ENCODE assay signal across 27 cellular contexts in the genomic region with DNA sequence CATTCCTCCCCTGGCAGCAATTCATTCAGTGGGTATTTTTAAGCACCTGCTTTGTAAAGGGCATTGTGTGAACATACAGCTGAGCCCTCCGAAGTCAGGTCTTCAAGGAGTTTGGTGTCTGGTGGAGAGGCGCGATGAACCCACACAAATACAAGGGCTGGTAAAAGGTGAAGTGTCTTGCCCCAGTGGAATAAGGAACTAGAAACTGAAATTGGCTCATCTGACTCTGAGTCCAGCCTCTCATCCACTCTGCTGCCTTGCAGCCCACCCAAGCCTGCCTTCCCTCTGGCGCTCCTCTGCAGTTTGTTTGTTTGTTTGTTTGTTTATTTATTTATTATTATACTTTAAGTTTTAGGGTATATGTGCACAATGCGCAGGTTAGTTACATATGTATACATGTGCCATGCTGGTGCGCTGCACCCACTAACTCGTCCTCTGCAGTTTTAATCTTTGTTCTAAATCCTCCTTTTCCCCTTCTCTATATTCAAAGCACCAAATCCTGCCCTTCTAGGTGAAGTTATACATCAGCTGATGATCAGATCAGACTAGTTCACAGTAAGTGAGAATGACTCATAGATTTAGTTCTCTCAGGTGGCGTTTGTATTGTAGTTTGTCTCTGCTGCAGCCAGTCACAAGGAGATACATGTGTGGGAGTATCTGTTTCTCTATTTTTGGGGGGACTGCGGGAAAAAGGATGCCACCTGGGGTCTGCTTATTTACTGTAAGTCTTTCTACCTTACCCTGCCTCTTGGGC.
DNase-seq lines count a peak whose midpoint lies in the region; ATAC-seq, FAIRE-seq and TF ChIP-seq lines count a peak whose summit lies in the region.
"Had no signal": no experiment of that assay in that cellular context is flagged by ENCODE, and none has a peak within 500 bp of the region (broad histone marks: within the 10 kb centered on the region; RNA-seq: fewer than 3 reads in every experiment).

No MANE protein-coding gene starts in this region.

- peaks cover 0 to 3% of the 10 kb centered on the region in 2 experiments; a peak in 2 of 4 replicates for H3K27me3 ChIP-seq in GM12878 (replicated peaks in 1 of 2; ENCODE audit: control insufficient read depth in 2 of 2, insufficient read depth in 2 of 2, low read length in 1 of 2)
- H3K27me3 ChIP-seq in colonic mucosa: no peaks in the 10 kb centered on the region
- H3K27me3 ChIP-seq in H7 (ENCODE audit: control insufficient read depth, insufficient read depth, low read length): no peaks in the 10 kb centered on the region
- H3K27me3 ChIP-seq: BLaER1 had no signal

- H3K4me3 Mint-ChIP-seq in type B pancreatic cell: no peak overlapping the region
- H3K4me3 Mint-ChIP-seq: CD4-positive, alpha-beta T cell; IgD-negative memory B cell; T-helper 1 cell treated with Interleukin-12 subunit alpha and Interleukin-12 subunit beta and Interleukin-4 antibody, amounts not matched to agents 30 μg/mL and 1 μg/mL, for 36 hours had no signal

- H3K9ac ChIP-seq in GM12878 (ENCODE audit: control insufficient read depth, insufficient read depth, low read length) (no peak overlapping the region), colonic mucosa (ENCODE audit: low read depth in 2 of 2, low read length in 2 of 2) (no peak overlapping the region)
- H3K9ac ChIP-seq: BLaER1, KMS-11 had no signal

- H3K27ac ChIP-seq in GM12878 (ENCODE audit: control insufficient read depth, insufficient read depth) (no peak overlapping the region), colonic mucosa (no peak overlapping the region)
- H3K27ac ChIP-seq: BLaER1, HL-60, KMS-11 had no signal

- H3K4me3 ChIP-seq in GM12878 (no peak overlapping the region), colonic mucosa (no peak overlapping the region), H7 (ENCODE audit: insufficient read depth, low read depth, low read length) (no peak overlapping the region)
- H3K4me3 ChIP-seq: BLaER1 had no signal

- H3K27me3 Mint-ChIP-seq in type B pancreatic cell: peaks cover 3% of the 10 kb centered on the region
- H3K27me3 Mint-ChIP-seq: IgD-negative memory B cell had no signal

- H3K27ac Mint-ChIP-seq in type B pancreatic cell: no peak overlapping the region
- H3K27ac Mint-ChIP-seq: CD4-positive, alpha-beta T cell; IgD-negative memory B cell; T-helper 1 cell treated with Interleukin-12 subunit alpha and Interleukin-12 subunit beta and Interleukin-4 antibody, amounts not matched to agents 30 μg/mL and 1 μg/mL, for 36 hours had no signal

- WGBS in GM12878 (ENCODE audit: insufficient coverage, insufficient replicate concordance, low lambda C conversion rate, missing lambda C conversion rate): 41% methylated on average over 9 of the region's 9 CpGs

- H3K4me1 ChIP-seq in GM12878 (ENCODE audit: control insufficient read depth, insufficient read depth, low read length) (no peaks in the 10 kb centered on the region), colonic mucosa (no peaks in the 10 kb centered on the region)
- H3K4me1 ChIP-seq: BLaER1 had no signal

- BruUV-seq in GM12878 (replicated peaks; lab: Mats Ljungman, UMichigan): no TSS peak

- SMC1A ChIA-PET in GM12878 (lab: Charles Lee; ENCODE audit: uncharacterized antibody, unreplicated experiment): interaction anchor here (1.1 kb wide), 1 partner anchor 20 kb away, joined by 3 read pairs; no protein-coding TSS in a partner anchor

- FAIRE-seq in GM12878 (lab: Jason Lieb, UNC): no peak
- FAIRE-seq: GM12892, GM19239, H54 had no signal

- H3K9me3 Mint-ChIP-seq in type B pancreatic cell: no peaks in the 10 kb centered on the region
- H3K9me3 Mint-ChIP-seq: CD4-positive, alpha-beta T cell; IgD-negative memory B cell; T-helper 1 cell treated with Interleukin-12 subunit alpha and Interleukin-12 subunit beta and Interleukin-4 antibody, amounts not matched to agents 30 μg/mL and 1 μg/mL, for 36 hours had no signal

- no peaks in the 10 kb centered on the region for H3K36me3 ChIP-seq in GM12878 (ENCODE audit: control insufficient read depth in 2 of 2, insufficient read depth in 2 of 2, low read length in 1 of 2)
- no peaks in the 10 kb centered on the region for H3K36me3 ChIP-seq in colonic mucosa
- no peaks in the 10 kb centered on the region for H3K36me3 ChIP-seq in H7 (replicated peaks; ENCODE audit: control insufficient read depth, insufficient read depth, low read length)

- no peaks in the 10 kb centered on the region for H3K36me3 Mint-ChIP-seq in type B pancreatic cell
- H3K36me3 Mint-ChIP-seq: IgD-negative memory B cell had no signal

- TF ChIP-seq EP300 in GM12878 (IDR thresholded peaks at IDR 0.05; ENCODE audit: borderline replicate concordance in 1 of 2, control insufficient read depth in 1 of 2, low read depth in 2 of 2, low read length in 2 of 2): no peak

- no peak for TF ChIP-seq POLR2A in GM12878 (IDR thresholded peaks at IDR 0.05; ENCODE audit: low read depth, low read length)

- H3K4me2 ChIP-seq in GM12878 (ENCODE audit: control insufficient read depth, insufficient read depth): no peak overlapping the region
- H3K4me2 ChIP-seq: BLaER1, KMS-11 had no signal

- peak; percentile 50; the same call in 2 of the 3 replicates for ATAC-seq in GM12878
- ATAC-seq: PC-3, Right ventricle myocardium inferior had no signal

- H3K79me2 ChIP-seq in GM12878 (ENCODE audit: control insufficient read depth, insufficient read depth, low read length): no peaks in the 10 kb centered on the region

- peak; percentile 11 for DNase-seq in SIG-M5 treated with dmso at 0.1 percent for 504 hours (lab: John Stamatoyannopoulos, UW; ENCODE audit: unreplicated experiment)
- DNase-seq in SIG-M5 (lab: John Stamatoyannopoulos, UW): no peak
- peak; percentile 50 for DNase-seq in NOMO-1 treated with dmso at 0.1 percent for 144 hours (lab: John Stamatoyannopoulos, UW; ENCODE audit: unreplicated experiment)
- DNase-seq in GM12878 (ENCODE audit: low read depth, low spot score): no peak
- no peak for DNase-seq in stimulated activated CD4-positive, alpha-beta T cell treated with anti-CD3 and anti-CD28 coated beads, Interleukin-2, amount 100 ng/mL, for 48 hours
- no peak for DNase-seq in colonic mucosa
- no peak for DNase-seq in H7
- DNase-seq in type B pancreatic cell (ENCODE audit: extremely low spot score, unreplicated experiment): no peak
- DNase-seq: CD4-positive, alpha-beta T cell; DMS79; GF-D8; NCI-H1105 treated with DMSO at 0.1 percent for 48 hours; NCI-H2029; NCI-H446; NCI-H524 treated with DMSO at 0.1 percent for 48 hours; NCI-H774; NK-92 treated with Interleukin-12 subunit alpha and Interleukin-12 subunit beta, amount 100 ng/mL, for 24 hours; PC-3 had no signal

- in situ Hi-C loops in GM12878 (cut with MboI): loop anchor here (5.0 to 10.0 kb wide), 2 partner anchors 625 to 728 kb away; no protein-coding TSS in a partner anchor

- H2AFZ ChIP-seq in GM12878 (ENCODE audit: control insufficient read depth, low read depth, low read length): no peak overlapping the region

- H3K9me3 ChIP-seq in GM12878 (replicated peaks; ENCODE audit: control insufficient read depth, insufficient read depth, low read length): no peaks in the 10 kb centered on the region
- no peaks in the 10 kb centered on the region for H3K9me3 ChIP-seq in colonic mucosa
- H3K9me3 ChIP-seq: BLaER1 had no signal

- TF ChIP-seq RAD21 in GM12878 (IDR thresholded peaks at IDR 0.05; ENCODE audit: insufficient read depth, low read depth, low read length): no peak

- POLR2A ChIA-PET in GM12878 (lab: Charles Lee): no interaction called here

- RAD21 ChIA-PET in GM12878 (lab: Charles Lee; ENCODE audit: unreplicated experiment): no interaction called here

- H4K20me1 ChIP-seq in GM12878 (ENCODE audit: control insufficient read depth, insufficient read depth): no peaks in the 10 kb centered on the region
- H4K20me1 ChIP-seq: BLaER1 had no signal

- TF ChIP-seq CTCF in GM12878 (IDR thresholded peaks at IDR 0.05 in 2 of 3, conservative IDR thresholded peaks at IDR 0.05 in 1 of 3; ENCODE audit: control insufficient read depth in 2 of 3, extremely low read depth in 1 of 3, insufficient read depth in 1 of 3, low read depth in 3 of 3, low read length in 3 of 3) (no peak), colonic mucosa (IDR thresholded peaks at IDR 0.05) (no peak), type B pancreatic cell (conservative IDR thresholded peaks at IDR 0.05) (no peak)

- intact Hi-C loops in GM12878 (cut with micrococcal nuclease; ENCODE audit: unreplicated experiment) (loop anchor here (10.0 kb wide), 1 partner anchor 215 kb away; no protein-coding TSS in a partner anchor), colonic mucosa (cut with DNase I) (no loop called here)

- no peaks in the 10 kb centered on the region for H3K4me1 Mint-ChIP-seq in type B pancreatic cell (ENCODE audit: unreplicated experiment)
- H3K4me1 Mint-ChIP-seq: IgD-negative memory B cell had no signal

- CTCF ChIA-PET in GM12878 (lab: Yijun Ruan, JAX): interaction anchor here (1.1 to 2.3 kb wide), 2 partner anchors 14 to 581 kb away, joined by 3 to 7 read pairs; no protein-coding TSS in a partner anchor

TF ChIP-seq in GM12878, 131 proteins besides CTCF, POLR2A, EP300 and RAD21:
- TF ChIP-seq, protein P1, sequence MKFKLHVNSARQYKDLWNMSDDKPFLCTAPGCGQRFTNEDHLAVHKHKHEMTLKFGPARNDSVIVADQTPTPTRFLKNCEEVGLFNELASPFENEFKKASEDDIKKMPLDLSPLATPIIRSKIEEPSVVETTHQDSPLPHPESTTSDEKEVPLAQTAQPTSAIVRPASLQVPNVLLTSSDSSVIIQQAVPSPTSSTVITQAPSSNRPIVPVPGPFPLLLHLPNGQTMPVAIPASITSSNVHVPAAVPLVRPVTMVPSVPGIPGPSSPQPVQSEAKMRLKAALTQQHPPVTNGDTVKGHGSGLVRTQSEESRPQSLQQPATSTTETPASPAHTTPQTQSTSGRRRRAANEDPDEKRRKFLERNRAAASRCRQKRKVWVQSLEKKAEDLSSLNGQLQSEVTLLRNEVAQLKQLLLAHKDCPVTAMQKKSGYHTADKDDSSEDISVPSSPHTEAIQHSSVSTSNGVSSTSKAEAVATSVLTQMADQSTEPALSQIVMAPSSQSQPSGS (IDR thresholded peaks at IDR 0.05; ENCODE audit: low read length): no peak

Comparison
In these comparisons a context has a peak if more than half of its experiments do, and no peak if none do; other contexts are left out.
1. DNase-seq: peak in SIG-M5 treated with dmso at 0.1 percent for 504 hours (single experiment) and NOMO-1 treated with dmso at 0.1 percent for 144 hours (single experiment); none in SIG-M5 (single experiment), GM12878 (single experiment), stimulated activated CD4-positive, alpha-beta T cell treated with anti-CD3 and anti-CD28 coated beads, Interleukin-2, amount 100 ng/mL, for 48 hours (0 of 2), colonic mucosa (single experiment), H7 (single experiment) and type B pancreatic cell (single experiment).